21 cellular contexts compared by ENCODE assay signal in genomic region chr11:75781296-75781695, GRCh38.
"Had no signal": no experiment of that assay in that cellular context is flagged by ENCODE, and none has a peak within 500 bp of the region (broad histone marks: within the 10 kb centered on the region; RNA-seq: fewer than 3 reads in every experiment).

No MANE protein-coding gene starts in this region.

- ATAC-seq: left colon; left lung; natural killer cell; right cardiac atrium; sciatic nerve; stimulated activated effector memory CD8-positive, alpha-beta T cell treated with anti-CD3 and anti-CD28 coated beads, Interleukin-12 subunit alpha, Interleukin-12 subunit beta, amount 100 ng/mL, for 72 hours had no signal

- FAIRE-seq: keratinocyte had no signal

- H3K4me3 ChIP-seq: left lung, lung, neural progenitor cell, ovary, prostate gland, skin epidermis, tibial nerve, uterus had no signal

- H3K9ac ChIP-seq: neural progenitor cell had no signal

- H3K9me3 ChIP-seq: left lung, ovary, prostate gland, tibial nerve, uterus had no signal

- H3K36me3 ChIP-seq: neural progenitor cell, ovary, prostate gland, tibial nerve, uterus had no signal

- H3K4me1 ChIP-seq: neural progenitor cell, prostate gland, tibial nerve, uterus had no signal

- H3K4me2 ChIP-seq: neural progenitor cell had no signal

- H3K27me3 ChIP-seq: left lung, neural progenitor cell, ovary, tibial nerve, uterus had no signal

- H3K27ac ChIP-seq: left lung, neural progenitor cell, ovary, prostate gland, skin epidermis, tibial nerve, uterus had no signal

- H2AFZ ChIP-seq: neural progenitor cell had no signal

- DNase-seq: hippocampal formation; left colon; left lung; naive B cell; natural killer cell; nephron progenitor cell; ovary; retina; right cardiac atrium; stimulated activated CD4-positive, alpha-beta T cell treated with anti-CD3 and anti-CD28 coated beads, Interleukin-4, amount 100 ng/mL, for 24 hours; stimulated activated naive CD4-positive, alpha-beta T cell; substantia nigra; uterus had no signal
